ENCODE assay signal across 21 cellular contexts in the genomic region with DNA sequence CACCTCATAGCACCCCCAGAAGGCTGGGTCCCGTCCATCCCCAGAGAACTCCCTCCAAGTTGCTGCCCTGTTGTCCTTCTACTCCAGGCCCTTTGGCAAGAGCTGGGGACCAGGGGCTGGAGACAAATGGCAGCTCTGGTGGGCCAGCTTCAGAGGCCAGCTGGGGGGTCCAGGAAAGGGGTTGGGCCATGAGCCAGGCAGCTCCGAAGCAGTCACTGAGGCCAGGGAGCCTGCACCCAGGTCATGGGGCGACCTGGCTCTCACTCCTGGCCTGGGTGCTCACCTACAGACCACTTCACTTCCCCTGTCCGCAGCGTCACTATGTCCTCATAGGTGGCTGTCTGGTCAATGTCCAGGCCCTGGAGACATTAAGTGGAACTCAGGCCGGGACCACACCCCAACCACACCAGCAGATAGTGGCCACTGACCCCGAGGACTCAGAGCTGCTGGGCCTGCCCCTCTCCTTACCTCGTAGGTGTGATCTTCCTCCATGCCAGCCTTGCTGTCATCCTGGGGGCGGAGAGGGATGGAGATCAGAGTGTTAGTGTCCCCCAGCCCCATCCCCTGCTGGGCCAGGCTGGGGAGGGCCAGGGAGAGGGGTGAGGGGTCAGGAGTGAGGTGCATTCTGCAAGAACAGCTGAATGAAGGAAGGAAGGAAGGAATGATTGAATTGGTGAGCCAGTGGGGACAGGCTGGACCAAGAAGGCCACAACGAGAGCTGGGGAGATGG. TPM values are rescaled to one million over a fixed set of nuclear protein-coding genes. Genes with fewer than 3 reads are reported as not detected.
A peak's percentile ranks its signal among the peaks of the same experiment; 100 is the strongest.
DNase-seq lines count a peak whose midpoint lies in the region; ATAC-seq, FAIRE-seq and TF ChIP-seq lines count a peak whose summit lies in the region.
"Had no signal": no experiment of that assay in that cellular context is flagged by ENCODE, and none has a peak within 500 bp of the region (broad histone marks: within the 10 kb centered on the region; RNA-seq: fewer than 3 reads in every experiment).

No MANE protein-coding gene starts in this region.

- H3K27ac ChIP-seq in DOHH2 (ENCODE audit: low read depth, low read length), result peak overlapping the region; percentile 92
- H3K27ac ChIP-seq in GM12878 (ENCODE audit: control insufficient read depth, insufficient read depth), result no peak overlapping the region
- H3K27ac ChIP-seq: adrenal gland, sigmoid colon had no signal

- no peaks in the 10 kb centered on the region for H3K9me2 ChIP-seq in DOHH2 (replicated peaks; ENCODE audit: control insufficient read depth, low read length)

- ATAC-seq in GM12878, result no peak
- ATAC-seq: K562, left lobe of liver had no signal

- peaks cover 64% of the 10 kb centered on the region for H3K36me3 ChIP-seq in DOHH2 (ENCODE audit: control insufficient read depth, low read length)
- H3K36me3 ChIP-seq in GM12878 (ENCODE audit: control insufficient read depth in 2 of 2, insufficient read depth in 2 of 2, low read length in 1 of 2), result peaks cover 7 to 11% of the 10 kb centered on the region in 2 experiments; a peak in 2 of 4 replicates
- H3K36me3 ChIP-seq: adrenal gland, sigmoid colon had no signal

- TF ChIP-seq CTCF in DOHH2 (IDR thresholded peaks at IDR 0.05; ENCODE audit: low read depth, low read length, poor library complexity, severe bottlenecking) (no peak), GM12878 (IDR thresholded peaks at IDR 0.05 in 2 of 3, conservative IDR thresholded peaks at IDR 0.05 in 1 of 3; ENCODE audit: control insufficient read depth in 2 of 3, extremely low read depth in 1 of 3, insufficient read depth in 1 of 3, low read depth in 3 of 3, low read length in 3 of 3) (no peak)

- H3K9me3 ChIP-seq in DOHH2 (ENCODE audit: control insufficient read depth, insufficient read depth, low read length), result no peaks in the 10 kb centered on the region
- no peaks in the 10 kb centered on the region for H3K9me3 ChIP-seq in GM12878 (replicated peaks; ENCODE audit: control insufficient read depth, insufficient read depth, low read length)
- H3K9me3 ChIP-seq: adrenal gland, sigmoid colon had no signal

- H3F3A ChIP-seq in DOHH2 (ENCODE audit: control insufficient read depth, insufficient read depth), result peaks cover 37% of the 10 kb centered on the region

- H2AFZ ChIP-seq in GM12878 (ENCODE audit: control insufficient read depth, low read depth, low read length), result no peak overlapping the region

- RAD21 ChIA-PET in GM12878 (lab: Charles Lee; ENCODE audit: unreplicated experiment), result interaction anchor here (0.8 to 9.0 kb wide), 7 partner anchors 10 to 204 kb away, joined by 3 to 130 read pairs (median 4); partner anchors contain the start of gene ICAM2

- TF ChIP-seq RAD21 in GM12878 (IDR thresholded peaks at IDR 0.05; ENCODE audit: insufficient read depth, low read depth, low read length), result no peak

- POLR2A ChIA-PET in GM12878 (lab: Charles Lee), result interaction anchor here (0.5 to 5.9 kb wide), 5 partner anchors 9 to 94 kb away, joined by 3 to 68 read pairs (median 20); partner anchors contain the start of gene ICAM2

- H3K4me2 ChIP-seq in DOHH2 (ENCODE audit: low read length), result peak overlapping the region; percentile 99
- H3K4me2 ChIP-seq in GM12878 (ENCODE audit: control insufficient read depth, insufficient read depth), result peak overlapping the region; percentile 98

- peaks cover 22% of the 10 kb centered on the region for H4K20me1 ChIP-seq in DOHH2 (ENCODE audit: control insufficient read depth, insufficient read depth, low read depth, low read length)
- H4K20me1 ChIP-seq in GM12878 (ENCODE audit: control insufficient read depth, insufficient read depth), result no peaks in the 10 kb centered on the region

- peaks cover 48% of the 10 kb centered on the region for H3K79me2 ChIP-seq in DOHH2 (ENCODE audit: control insufficient read depth, low read length)
- peaks cover 32% of the 10 kb centered on the region for H3K79me2 ChIP-seq in GM12878 (ENCODE audit: control insufficient read depth, insufficient read depth, low read length)

- H3K27me3 ChIP-seq in DOHH2 (ENCODE audit: control insufficient read depth, low read length) (no peaks in the 10 kb centered on the region), GM12878 (replicated peaks in 1 of 2; ENCODE audit: control insufficient read depth in 2 of 2, insufficient read depth in 2 of 2, low read length in 1 of 2) (no peaks in the 10 kb centered on the region)
- H3K27me3 ChIP-seq: adrenal gland, sigmoid colon had no signal

- no peak overlapping the region for H3K9ac ChIP-seq in GM12878 (ENCODE audit: control insufficient read depth, insufficient read depth, low read length)

- in situ Hi-C loops in GM12878 (cut with MboI), result no loop called here

- BruUV-seq in GM12878 (replicated peaks; lab: Mats Ljungman, UMichigan), result no TSS peak

- DNase-seq in 8988T (peak; percentile 4), GM12878 (ENCODE audit: low read depth, low spot score) (no peak), NCI-H2227 treated with DMSO at 0.1 percent for 48 hours (lab: John Stamatoyannopoulos, UW) (no peak), NCI-H1105 treated with DMSO at 0.1 percent for 48 hours (lab: John Stamatoyannopoulos, UW) (no peak), NCI-H510A (lab: John Stamatoyannopoulos, UW) (no peak)
- DNase-seq: activated CD4-positive, alpha-beta T cell treated with anti-CD3 and anti-CD28 coated beads, Interleukin-2, amount 50 U/mL, for 4 hours; activated CD8-positive, alpha-beta memory T cell treated with anti-CD3 and anti-CD28 coated beads, Interleukin-2, amount 50 U/mL, for 48 hours; activated effector memory CD4-positive, alpha-beta T cell treated with Interleukin-2 at 50 U/mL for 16 hours; adrenal gland; CD4-positive, alpha-beta memory T cell; DMS79; midbrain; NCI-H1694 treated with DMSO at 0.1 percent for 48 hours; nephron progenitor cell; sigmoid colon had no signal

- intact Hi-C loops in GM12878 (cut with micrococcal nuclease; ENCODE audit: unreplicated experiment), result no loop called here

- no peak for FAIRE-seq in GM12878 (lab: Jason Lieb, UNC)
- FAIRE-seq: K562 had no signal

- WGBS in GM12878 (ENCODE audit: insufficient coverage, insufficient replicate concordance, low lambda C conversion rate, missing lambda C conversion rate), result 71% methylated on average over 10 of the region's 10 CpGs

- H3K4me1 ChIP-seq in DOHH2 (ENCODE audit: control insufficient read depth, low read length) (peaks cover 87% of the 10 kb centered on the region), GM12878 (ENCODE audit: control insufficient read depth, insufficient read depth, low read length) (peaks cover 53% of the 10 kb centered on the region)
- H3K4me1 ChIP-seq: adrenal gland, sigmoid colon had no signal

- H3K4me3 ChIP-seq in DOHH2 (ENCODE audit: low read length) (peak overlapping the region; percentile 98), GM12878 (peak overlapping the region; percentile 98; the same call in 1 of the 2 replicates)
- H3K4me3 ChIP-seq: adrenal gland, K562, sigmoid colon had no signal

- SMC1A ChIA-PET in GM12878 (lab: Charles Lee; ENCODE audit: uncharacterized antibody, unreplicated experiment), result interaction anchor here (1.4 to 9.0 kb wide), 5 partner anchors 9 to 88 kb away, joined by 4 to 111 read pairs (median 8); partner anchors contain the start of gene GH1

- no peak for TF ChIP-seq EP300 in GM12878 (IDR thresholded peaks at IDR 0.05; ENCODE audit: borderline replicate concordance in 1 of 2, control insufficient read depth in 1 of 2, low read depth in 2 of 2, low read length in 2 of 2)

- CTCF ChIA-PET in GM12878 (lab: Yijun Ruan, JAX), result interaction anchor here (0.7 to 8.7 kb wide), 6 partner anchors 9 to 374 kb away, joined by 3 to 153 read pairs (median 30); partner anchors contain the start of gene GH1

- TF ChIP-seq POLR2A in GM12878 (IDR thresholded peaks at IDR 0.05; ENCODE audit: low read depth, low read length), result no peak

RNA-seq across cellular contexts. Expression of gene CD79B, which starts 3.0 kb away (rescaled TPM):
- total RNA-seq in GM12878 (2013; cell fraction: nucleolus; rRNA removed), result 85.7 and 88.0 TPM in 2 replicates
- total RNA-seq in GM12878 (2014; rRNA removed) (95.9 and 99.0 TPM in 2 replicates), GM12878 (2014; rRNA removed; fragmentation: Illumina TruSeq; extraction: Trizol) (59.0 and 63.4 TPM in 2 replicates), GM12878 (2021) (102 and 113 TPM in 2 replicates)
- 31.4 TPM for polyA plus RNA-seq in GM12878 (2011; ENCODE audit: low read depth)
- polyA plus RNA-seq in GM12878 (2011; rRNA removed) (82.8 and 148 TPM in 2 replicates), GM12878 (2014; fragmentation: Illumina TruSeq; extraction: Trizol) (52.1 and 60.2 TPM in 2 replicates), GM12878 (2014; fragmentation: Nextera tagmentation; extraction: Ambion mirVana) (10 to 100 TPM; 17.5 to 48.8 TPM), GM12878 (2014; rRNA removed) (91.4 and 98.4 TPM in 2 replicates), GM12878 (2016; fragmentation: Nextera tagmentation; extraction: Ambion mirVana) (10 to 100 TPM; 77.5 to 80.6 TPM)
- 165 and 226 TPM in 2 replicates for polyA plus RNA-seq in GM12878 (2011; cell fraction: cytosol; rRNA removed)
- polyA plus RNA-seq in GM12878 (2011; cell fraction: nucleus; rRNA removed), result 146 and 158 TPM in 2 replicates
- polyA plus RNA-seq in GM12878 (2012), result 69.4 and 81.8 TPM in 2 replicates
- 126 and 145 TPM in 2 replicates for polyA minus RNA-seq in GM12878 (2011; rRNA and poly(A)+ RNA removed)
- polyA minus RNA-seq in GM12878 (2011; cell fraction: cytosol; rRNA and poly(A)+ RNA removed), result 27.8 and 33.7 TPM in 2 replicates
- polyA minus RNA-seq in GM12878 (2011; cell fraction: nucleus; rRNA and poly(A)+ RNA removed), result 86.2 and 114 TPM in 2 replicates
- total RNA-seq: bronchial epithelial cell, H4 had no signal

RNA-seq across cellular contexts. Expression of gene GH1, which starts 10.5 kb away (rescaled TPM):
- total RNA-seq in GM12878 (2013; cell fraction: nucleolus; rRNA removed), result 1.2 TPM in 1 of 2 replicates, not detected in the other
- not detected in 2 replicates for total RNA-seq in GM12878 (2014; rRNA removed)
- not detected in 2 replicates for total RNA-seq in GM12878 (2014; rRNA removed; fragmentation: Illumina TruSeq; extraction: Trizol)
- not detected in 2 replicates for total RNA-seq in GM12878 (2021)
- not detected for polyA plus RNA-seq in GM12878 (2011; ENCODE audit: low read depth)
- 0.27 and 0.42 TPM in 2 replicates for polyA plus RNA-seq in GM12878 (2011; rRNA removed)
- polyA plus RNA-seq in GM12878 (2011; cell fraction: cytosol; rRNA removed), result not detected in 2 replicates
- 0.50 and 0.72 TPM in 2 replicates for polyA plus RNA-seq in GM12878 (2011; cell fraction: nucleus; rRNA removed)
- polyA plus RNA-seq in GM12878 (2012), result 1.0 and 1.2 TPM in 2 replicates
- polyA plus RNA-seq in GM12878 (2014; fragmentation: Illumina TruSeq; extraction: Trizol), result not detected in 2 replicates
- under 1 TPM in 1 of 2 experiments, not detected in 1; 0.13 TPM for polyA plus RNA-seq in GM12878 (2014; fragmentation: Nextera tagmentation; extraction: Ambion mirVana)
- polyA plus RNA-seq in GM12878 (2014; rRNA removed), result not detected in 2 replicates
- polyA plus RNA-seq in GM12878 (2016; fragmentation: Nextera tagmentation; extraction: Ambion mirVana), result not detected
- not detected in 2 replicates for polyA minus RNA-seq in GM12878 (2011; rRNA and poly(A)+ RNA removed)
- not detected in 2 replicates for polyA minus RNA-seq in GM12878 (2011; cell fraction: cytosol; rRNA and poly(A)+ RNA removed)
- polyA minus RNA-seq in GM12878 (2011; cell fraction: nucleus; rRNA and poly(A)+ RNA removed), result not detected in 2 replicates
- total RNA-seq: adrenal gland; bronchial epithelial cell; CD4-positive, alpha-beta memory T cell; H4; K562; left lobe of liver; posterior vena cava; sigmoid colon had no signal
- polyA plus RNA-seq: adrenal gland; CD4-positive, alpha-beta memory T cell; K562 had no signal

RNA-seq across cellular contexts. Expression of gene CSHL1, which starts 18.1 kb away (rescaled TPM):
- total RNA-seq in GM12878 (2013; cell fraction: nucleolus; rRNA removed), result not detected in 2 replicates
- not detected in 2 replicates for total RNA-seq in GM12878 (2014; rRNA removed)
- not detected in 2 replicates for total RNA-seq in GM12878 (2014; rRNA removed; fragmentation: Illumina TruSeq; extraction: Trizol)
- total RNA-seq in GM12878 (2021), result not detected in 2 replicates
- polyA plus RNA-seq in GM12878 (2011; ENCODE audit: low read depth), result not detected
- polyA plus RNA-seq in GM12878 (2011; rRNA removed), result not detected in 2 replicates
- polyA plus RNA-seq in GM12878 (2011; cell fraction: cytosol; rRNA removed), result not detected in 2 replicates
- not detected in 2 replicates for polyA plus RNA-seq in GM12878 (2011; cell fraction: nucleus; rRNA removed)
- not detected in 2 replicates for polyA plus RNA-seq in GM12878 (2012)
- not detected in 2 replicates for polyA plus RNA-seq in GM12878 (2014; fragmentation: Illumina TruSeq; extraction: Trizol)
- polyA plus RNA-seq in GM12878 (2014; fragmentation: Nextera tagmentation; extraction: Ambion mirVana), result not detected
- polyA plus RNA-seq in GM12878 (2014; rRNA removed), result not detected in 2 replicates
- polyA plus RNA-seq in GM12878 (2016; fragmentation: Nextera tagmentation; extraction: Ambion mirVana), result not detected
- not detected in 2 replicates for polyA minus RNA-seq in GM12878 (2011; rRNA and poly(A)+ RNA removed)
- not detected in 2 replicates for polyA minus RNA-seq in GM12878 (2011; cell fraction: cytosol; rRNA and poly(A)+ RNA removed)
- not detected in 2 replicates for polyA minus RNA-seq in GM12878 (2011; cell fraction: nucleus; rRNA and poly(A)+ RNA removed)
- total RNA-seq: adrenal gland; bronchial epithelial cell; CD4-positive, alpha-beta memory T cell; H4; K562; left lobe of liver; posterior vena cava; sigmoid colon had no signal
- polyA plus RNA-seq: adrenal gland; CD4-positive, alpha-beta memory T cell; K562; sigmoid colon had no signal

RNA-seq across cellular contexts. Expression of gene CSH1, which starts 32.8 kb away (rescaled TPM):
- not detected in 2 replicates for total RNA-seq in GM12878 (2013; cell fraction: nucleolus; rRNA removed)
- total RNA-seq in GM12878 (2014; rRNA removed) (not detected in 2 replicates), GM12878 (2014; rRNA removed; fragmentation: Illumina TruSeq; extraction: Trizol) (not detected in 2 replicates), GM12878 (2021) (not detected in 2 replicates)
- polyA plus RNA-seq in GM12878 (2011; ENCODE audit: low read depth), result not detected
- polyA plus RNA-seq in GM12878 (2011; rRNA removed) (not detected in 2 replicates), GM12878 (2014; fragmentation: Illumina TruSeq; extraction: Trizol) (not detected in 2 replicates), GM12878 (2014; fragmentation: Nextera tagmentation; extraction: Ambion mirVana) (not detected), GM12878 (2014; rRNA removed) (not detected in 2 replicates), GM12878 (2016; fragmentation: Nextera tagmentation; extraction: Ambion mirVana) (not detected)
- polyA plus RNA-seq in GM12878 (2011; cell fraction: cytosol; rRNA removed), result not detected in 2 replicates
- polyA plus RNA-seq in GM12878 (2011; cell fraction: nucleus; rRNA removed), result not detected in 2 replicates
- not detected in 2 replicates for polyA plus RNA-seq in GM12878 (2012)
- not detected in 2 replicates for polyA minus RNA-seq in GM12878 (2011; rRNA and poly(A)+ RNA removed)
- not detected in 2 replicates for polyA minus RNA-seq in GM12878 (2011; cell fraction: cytosol; rRNA and poly(A)+ RNA removed)
- not detected in 2 replicates for polyA minus RNA-seq in GM12878 (2011; cell fraction: nucleus; rRNA and poly(A)+ RNA removed)
- total RNA-seq: adrenal gland; bronchial epithelial cell; CD4-positive, alpha-beta memory T cell; H4; K562; left lobe of liver; posterior vena cava; sigmoid colon had no signal
- polyA plus RNA-seq: adrenal gland; CD4-positive, alpha-beta memory T cell; K562; sigmoid colon had no signal

RNA-seq across cellular contexts. Expression of gene SCN4A, which starts 43.6 kb away (rescaled TPM):
- 0.17 and 0.25 TPM in 2 replicates for total RNA-seq in GM12878 (2013; cell fraction: nucleolus; rRNA removed)
- total RNA-seq in GM12878 (2014; rRNA removed) (0.05 and 0.06 TPM in 2 replicates), GM12878 (2014; rRNA removed; fragmentation: Illumina TruSeq; extraction: Trizol) (under 0.01 and 0.14 TPM in 2 replicates), GM12878 (2021) (0.03 and 0.08 TPM in 2 replicates)
- 0.05 TPM for polyA plus RNA-seq in GM12878 (2011; ENCODE audit: low read depth)
- polyA plus RNA-seq in GM12878 (2011; rRNA removed) (0.12 and 0.15 TPM in 2 replicates), GM12878 (2014; fragmentation: Illumina TruSeq; extraction: Trizol) (0.06 and 0.11 TPM in 2 replicates), GM12878 (2014; fragmentation: Nextera tagmentation; extraction: Ambion mirVana) (not detected), GM12878 (2014; rRNA removed) (0.05 and 0.08 TPM in 2 replicates), GM12878 (2016; fragmentation: Nextera tagmentation; extraction: Ambion mirVana) (not detected)
- 0.20 and 0.22 TPM in 2 replicates for polyA plus RNA-seq in GM12878 (2011; cell fraction: cytosol; rRNA removed)
- 0.56 and 0.69 TPM in 2 replicates for polyA plus RNA-seq in GM12878 (2011; cell fraction: nucleus; rRNA removed)
- polyA plus RNA-seq in GM12878 (2012), result 0.12 and 0.13 TPM in 2 replicates
- polyA minus RNA-seq in GM12878 (2011; rRNA and poly(A)+ RNA removed), result 0.66 and 0.77 TPM in 2 replicates
- 0.53 TPM in 1 of 2 replicates, not detected in the other for polyA minus RNA-seq in GM12878 (2011; cell fraction: cytosol; rRNA and poly(A)+ RNA removed)
- polyA minus RNA-seq in GM12878 (2011; cell fraction: nucleus; rRNA and poly(A)+ RNA removed), result 0.38 and 0.60 TPM in 2 replicates
- polyA plus RNA-seq: CD4-positive, alpha-beta memory T cell had no signal
